Comparison of ENCODE assay signal across 1 cellular context in the genomic region with DNA sequence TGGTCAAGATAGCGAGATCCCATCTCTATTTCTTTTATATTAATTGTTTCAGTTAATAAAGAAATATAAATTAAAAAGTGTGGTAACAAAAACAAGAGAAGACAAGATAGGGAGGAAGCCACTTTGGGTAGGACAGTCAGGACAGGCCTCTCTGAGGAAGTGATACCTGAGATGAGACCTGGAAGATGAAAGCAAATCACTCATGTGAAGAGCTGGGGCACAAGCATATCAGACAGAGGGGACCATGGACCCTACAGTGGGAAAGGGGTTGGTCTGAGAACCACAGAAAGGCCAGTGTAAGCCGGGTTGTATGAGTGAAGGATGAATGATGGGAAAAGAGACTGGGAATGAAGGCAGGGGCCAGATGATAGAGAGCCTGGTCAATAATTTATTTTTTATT.
TF ChIP-seq lines count a peak whose summit lies in the region.

No MANE protein-coding gene starts in this region.

TF ChIP-seq in GM12878, 131 proteins besides CTCF, POLR2A, EP300 and RAD21:
- TF ChIP-seq JUND (IDR thresholded peaks at IDR 0.05; ENCODE audit: low read depth, low read length): no peak
- TF ChIP-seq RUNX3 (IDR thresholded peaks at IDR 0.05; ENCODE audit: low read length): peak; percentile 60
- no peak for TF ChIP-seq KAT2A (conservative IDR thresholded peaks at IDR 0.05; ENCODE audit: control insufficient read depth, low read depth, low read length)
- TF ChIP-seq, protein P1, sequence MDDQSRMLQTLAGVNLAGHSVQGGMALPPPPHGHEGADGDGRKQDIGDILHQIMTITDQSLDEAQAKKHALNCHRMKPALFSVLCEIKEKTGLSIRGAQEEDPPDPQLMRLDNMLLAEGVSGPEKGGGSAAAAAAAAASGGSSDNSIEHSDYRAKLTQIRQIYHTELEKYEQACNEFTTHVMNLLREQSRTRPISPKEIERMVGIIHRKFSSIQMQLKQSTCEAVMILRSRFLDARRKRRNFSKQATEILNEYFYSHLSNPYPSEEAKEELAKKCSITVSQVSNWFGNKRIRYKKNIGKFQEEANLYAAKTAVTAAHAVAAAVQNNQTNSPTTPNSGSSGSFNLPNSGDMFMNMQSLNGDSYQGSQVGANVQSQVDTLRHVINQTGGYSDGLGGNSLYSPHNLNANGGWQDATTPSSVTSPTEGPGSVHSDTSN (IDR thresholded peaks at IDR 0.05; ENCODE audit: insufficient replicate concordance, low read depth, low read length): no peak
- TF ChIP-seq NFIC (IDR thresholded peaks at IDR 0.05; ENCODE audit: low read depth, low read length): peak; percentile 40; the same call in 1 of the 2 replicates
- no peak for TF ChIP-seq MTA3 (IDR thresholded peaks at IDR 0.05; ENCODE audit: borderline replicate concordance, low read length)
- peak; percentile 67; the same call in 1 of the 2 replicates for TF ChIP-seq PAX5 (IDR thresholded peaks at IDR 0.05; ENCODE audit: borderline replicate concordance, low read depth, low read length)
- TF ChIP-seq IKZF2 (IDR thresholded peaks at IDR 0.05): peak; percentile 57 to 59; a peak in 3 of 4 replicates
- TF ChIP-seq MXI1 (IDR thresholded peaks at IDR 0.05; ENCODE audit: low read depth, low read length): no peak
- no peak for TF ChIP-seq ZNF622 (IDR thresholded peaks at IDR 0.05)
- no peak for TF ChIP-seq ZNF274 (IDR thresholded peaks at IDR 0.05; ENCODE audit: insufficient read depth, insufficient read length)
- TF ChIP-seq SPI1 (IDR thresholded peaks at IDR 0.05; ENCODE audit: borderline replicate concordance, insufficient read depth, low read depth, low read length): peak; percentile 91
- no peak for TF ChIP-seq HDAC2 (IDR thresholded peaks at IDR 0.05)
- TF ChIP-seq, protein P2, sequence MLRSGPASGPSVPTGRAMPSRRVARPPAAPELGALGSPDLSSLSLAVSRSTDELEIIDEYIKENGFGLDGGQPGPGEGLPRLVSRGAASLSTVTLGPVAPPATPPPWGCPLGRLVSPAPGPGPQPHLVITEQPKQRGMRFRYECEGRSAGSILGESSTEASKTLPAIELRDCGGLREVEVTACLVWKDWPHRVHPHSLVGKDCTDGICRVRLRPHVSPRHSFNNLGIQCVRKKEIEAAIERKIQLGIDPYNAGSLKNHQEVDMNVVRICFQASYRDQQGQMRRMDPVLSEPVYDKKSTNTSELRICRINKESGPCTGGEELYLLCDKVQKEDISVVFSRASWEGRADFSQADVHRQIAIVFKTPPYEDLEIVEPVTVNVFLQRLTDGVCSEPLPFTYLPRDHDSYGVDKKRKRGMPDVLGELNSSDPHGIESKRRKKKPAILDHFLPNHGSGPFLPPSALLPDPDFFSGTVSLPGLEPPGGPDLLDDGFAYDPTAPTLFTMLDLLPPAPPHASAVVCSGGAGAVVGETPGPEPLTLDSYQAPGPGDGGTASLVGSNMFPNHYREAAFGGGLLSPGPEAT (IDR thresholded peaks at IDR 0.05; ENCODE audit: low read depth): no peak
- no peak for TF ChIP-seq RCOR1 (conservative IDR thresholded peaks at IDR 0.05; ENCODE audit: low read depth, low read length)
- peak; percentile 78; the same call in 1 of the 2 replicates for TF ChIP-seq IRF4 (IDR thresholded peaks at IDR 0.05; ENCODE audit: low read depth, low read length)
- TF ChIP-seq, protein P3, sequence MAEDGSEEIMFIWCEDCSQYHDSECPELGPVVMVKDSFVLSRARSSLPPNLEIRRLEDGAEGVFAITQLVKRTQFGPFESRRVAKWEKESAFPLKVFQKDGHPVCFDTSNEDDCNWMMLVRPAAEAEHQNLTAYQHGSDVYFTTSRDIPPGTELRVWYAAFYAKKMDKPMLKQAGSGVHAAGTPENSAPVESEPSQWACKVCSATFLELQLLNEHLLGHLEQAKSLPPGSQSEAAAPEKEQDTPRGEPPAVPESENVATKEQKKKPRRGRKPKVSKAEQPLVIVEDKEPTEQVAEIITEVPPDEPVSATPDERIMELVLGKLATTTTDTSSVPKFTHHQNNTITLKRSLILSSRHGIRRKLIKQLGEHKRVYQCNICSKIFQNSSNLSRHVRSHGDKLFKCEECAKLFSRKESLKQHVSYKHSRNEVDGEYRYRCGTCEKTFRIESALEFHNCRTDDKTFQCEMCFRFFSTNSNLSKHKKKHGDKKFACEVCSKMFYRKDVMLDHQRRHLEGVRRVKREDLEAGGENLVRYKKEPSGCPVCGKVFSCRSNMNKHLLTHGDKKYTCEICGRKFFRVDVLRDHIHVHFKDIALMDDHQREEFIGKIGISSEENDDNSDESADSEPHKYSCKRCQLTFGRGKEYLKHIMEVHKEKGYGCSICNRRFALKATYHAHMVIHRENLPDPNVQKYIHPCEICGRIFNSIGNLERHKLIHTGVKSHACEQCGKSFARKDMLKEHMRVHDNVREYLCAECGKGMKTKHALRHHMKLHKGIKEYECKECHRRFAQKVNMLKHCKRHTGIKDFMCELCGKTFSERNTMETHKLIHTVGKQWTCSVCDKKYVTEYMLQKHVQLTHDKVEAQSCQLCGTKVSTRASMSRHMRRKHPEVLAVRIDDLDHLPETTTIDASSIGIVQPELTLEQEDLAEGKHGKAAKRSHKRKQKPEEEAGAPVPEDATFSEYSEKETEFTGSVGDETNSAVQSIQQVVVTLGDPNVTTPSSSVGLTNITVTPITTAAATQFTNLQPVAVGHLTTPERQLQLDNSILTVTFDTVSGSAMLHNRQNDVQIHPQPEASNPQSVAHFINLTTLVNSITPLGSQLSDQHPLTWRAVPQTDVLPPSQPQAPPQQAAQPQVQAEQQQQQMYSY (CRISPR knock-in tag; IDR thresholded peaks at IDR 0.05): no peak
- TF ChIP-seq ZNF207 (IDR thresholded peaks at IDR 0.05; ENCODE audit: borderline replicate concordance): no peak
- no peak for TF ChIP-seq CHD1 (IDR thresholded peaks at IDR 0.05; ENCODE audit: low read depth, low read length)
- TF ChIP-seq SUZ12 (IDR thresholded peaks at IDR 0.05; ENCODE audit: unreplicated experiment): no peak
- TF ChIP-seq, protein P4, sequence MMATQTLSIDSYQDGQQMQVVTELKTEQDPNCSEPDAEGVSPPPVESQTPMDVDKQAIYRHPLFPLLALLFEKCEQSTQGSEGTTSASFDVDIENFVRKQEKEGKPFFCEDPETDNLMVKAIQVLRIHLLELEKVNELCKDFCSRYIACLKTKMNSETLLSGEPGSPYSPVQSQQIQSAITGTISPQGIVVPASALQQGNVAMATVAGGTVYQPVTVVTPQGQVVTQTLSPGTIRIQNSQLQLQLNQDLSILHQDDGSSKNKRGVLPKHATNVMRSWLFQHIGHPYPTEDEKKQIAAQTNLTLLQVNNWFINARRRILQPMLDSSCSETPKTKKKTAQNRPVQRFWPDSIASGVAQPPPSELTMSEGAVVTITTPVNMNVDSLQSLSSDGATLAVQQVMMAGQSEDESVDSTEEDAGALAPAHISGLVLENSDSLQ (IDR thresholded peaks at IDR 0.05): no peak
- 0 out of 2 replicates have a peak, but pooled peaks have one; percentile 37 for TF ChIP-seq BCL11A (IDR thresholded peaks at IDR 0.05; ENCODE audit: low read depth, low read length)
- TF ChIP-seq SMARCA5 (IDR thresholded peaks at IDR 0.05): no peak
- peak; percentile 81 for TF ChIP-seq TCF7 (IDR thresholded peaks at IDR 0.05; ENCODE audit: borderline replicate concordance)
- TF ChIP-seq IKZF1 (conservative IDR thresholded peaks at IDR 0.05): 0 out of 2 replicates have a peak, but pooled peaks have one; percentile 23
- peak; percentile 39; the same call in 1 of the 2 replicates for TF ChIP-seq EED (IDR thresholded peaks at IDR 0.05; ENCODE audit: low read depth)
- TF ChIP-seq ESRRA (IDR thresholded peaks at IDR 0.05; ENCODE audit: low read length): no peak
- TF ChIP-seq, protein P5, sequence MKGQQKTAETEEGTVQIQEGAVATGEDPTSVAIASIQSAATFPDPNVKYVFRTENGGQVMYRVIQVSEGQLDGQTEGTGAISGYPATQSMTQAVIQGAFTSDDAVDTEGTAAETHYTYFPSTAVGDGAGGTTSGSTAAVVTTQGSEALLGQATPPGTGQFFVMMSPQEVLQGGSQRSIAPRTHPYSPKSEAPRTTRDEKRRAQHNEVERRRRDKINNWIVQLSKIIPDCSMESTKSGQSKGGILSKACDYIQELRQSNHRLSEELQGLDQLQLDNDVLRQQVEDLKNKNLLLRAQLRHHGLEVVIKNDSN (IDR thresholded peaks at IDR 0.05; ENCODE audit: borderline replicate concordance, extremely low read length, insufficient read depth, low read depth, low read length): no peak
- TF ChIP-seq PML (IDR thresholded peaks at IDR 0.05; ENCODE audit: low read length): no peak
- TF ChIP-seq, protein P6, sequence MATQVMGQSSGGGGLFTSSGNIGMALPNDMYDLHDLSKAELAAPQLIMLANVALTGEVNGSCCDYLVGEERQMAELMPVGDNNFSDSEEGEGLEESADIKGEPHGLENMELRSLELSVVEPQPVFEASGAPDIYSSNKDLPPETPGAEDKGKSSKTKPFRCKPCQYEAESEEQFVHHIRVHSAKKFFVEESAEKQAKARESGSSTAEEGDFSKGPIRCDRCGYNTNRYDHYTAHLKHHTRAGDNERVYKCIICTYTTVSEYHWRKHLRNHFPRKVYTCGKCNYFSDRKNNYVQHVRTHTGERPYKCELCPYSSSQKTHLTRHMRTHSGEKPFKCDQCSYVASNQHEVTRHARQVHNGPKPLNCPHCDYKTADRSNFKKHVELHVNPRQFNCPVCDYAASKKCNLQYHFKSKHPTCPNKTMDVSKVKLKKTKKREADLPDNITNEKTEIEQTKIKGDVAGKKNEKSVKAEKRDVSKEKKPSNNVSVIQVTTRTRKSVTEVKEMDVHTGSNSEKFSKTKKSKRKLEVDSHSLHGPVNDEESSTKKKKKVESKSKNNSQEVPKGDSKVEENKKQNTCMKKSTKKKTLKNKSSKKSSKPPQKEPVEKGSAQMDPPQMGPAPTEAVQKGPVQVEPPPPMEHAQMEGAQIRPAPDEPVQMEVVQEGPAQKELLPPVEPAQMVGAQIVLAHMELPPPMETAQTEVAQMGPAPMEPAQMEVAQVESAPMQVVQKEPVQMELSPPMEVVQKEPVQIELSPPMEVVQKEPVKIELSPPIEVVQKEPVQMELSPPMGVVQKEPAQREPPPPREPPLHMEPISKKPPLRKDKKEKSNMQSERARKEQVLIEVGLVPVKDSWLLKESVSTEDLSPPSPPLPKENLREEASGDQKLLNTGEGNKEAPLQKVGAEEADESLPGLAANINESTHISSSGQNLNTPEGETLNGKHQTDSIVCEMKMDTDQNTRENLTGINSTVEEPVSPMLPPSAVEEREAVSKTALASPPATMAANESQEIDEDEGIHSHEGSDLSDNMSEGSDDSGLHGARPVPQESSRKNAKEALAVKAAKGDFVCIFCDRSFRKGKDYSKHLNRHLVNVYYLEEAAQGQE (IDR thresholded peaks at IDR 0.05; ENCODE audit: low read depth, low read length): no peak
